In the genomic region with DNA sequence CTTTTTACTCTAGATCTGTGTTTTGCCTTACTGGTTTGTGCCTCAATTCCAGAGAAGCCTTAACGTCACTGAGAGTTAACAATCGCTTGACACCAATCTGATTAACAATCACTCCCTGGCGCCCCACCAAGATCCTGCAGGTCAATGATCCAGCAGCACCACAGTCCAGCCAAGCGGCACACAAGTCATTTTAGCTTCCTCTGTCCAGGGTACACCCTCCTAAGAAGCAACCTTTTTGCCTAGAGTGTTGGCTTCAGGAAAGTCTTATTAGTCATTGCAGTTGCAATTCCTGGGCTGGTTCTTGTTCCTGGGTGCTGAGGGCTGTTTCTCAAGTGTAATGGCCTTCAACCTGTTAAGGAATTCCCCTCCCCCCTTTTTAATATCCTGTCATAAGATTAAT, we compare ENCODE assay signal across 2 cellular contexts.
TF ChIP-seq lines count a peak whose summit lies in the region.

No MANE protein-coding gene starts in this region.

TF ChIP-seq in liver, 16 proteins besides CTCF, POLR2A, EP300 and RAD21 (continued from another document):
- TF ChIP-seq SP1 (IDR thresholded peaks at IDR 0.05): peak; percentile 18
- TF ChIP-seq, protein P1, sequence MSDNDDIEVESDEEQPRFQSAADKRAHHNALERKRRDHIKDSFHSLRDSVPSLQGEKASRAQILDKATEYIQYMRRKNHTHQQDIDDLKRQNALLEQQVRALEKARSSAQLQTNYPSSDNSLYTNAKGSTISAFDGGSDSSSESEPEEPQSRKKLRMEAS (IDR thresholded peaks at IDR 0.05): no peak
- no peak for TF ChIP-seq YY1 (IDR thresholded peaks at IDR 0.05)
- peak; percentile 84 to 91 for TF ChIP-seq RXRA (IDR thresholded peaks at IDR 0.05)
- TF ChIP-seq, protein P2, sequence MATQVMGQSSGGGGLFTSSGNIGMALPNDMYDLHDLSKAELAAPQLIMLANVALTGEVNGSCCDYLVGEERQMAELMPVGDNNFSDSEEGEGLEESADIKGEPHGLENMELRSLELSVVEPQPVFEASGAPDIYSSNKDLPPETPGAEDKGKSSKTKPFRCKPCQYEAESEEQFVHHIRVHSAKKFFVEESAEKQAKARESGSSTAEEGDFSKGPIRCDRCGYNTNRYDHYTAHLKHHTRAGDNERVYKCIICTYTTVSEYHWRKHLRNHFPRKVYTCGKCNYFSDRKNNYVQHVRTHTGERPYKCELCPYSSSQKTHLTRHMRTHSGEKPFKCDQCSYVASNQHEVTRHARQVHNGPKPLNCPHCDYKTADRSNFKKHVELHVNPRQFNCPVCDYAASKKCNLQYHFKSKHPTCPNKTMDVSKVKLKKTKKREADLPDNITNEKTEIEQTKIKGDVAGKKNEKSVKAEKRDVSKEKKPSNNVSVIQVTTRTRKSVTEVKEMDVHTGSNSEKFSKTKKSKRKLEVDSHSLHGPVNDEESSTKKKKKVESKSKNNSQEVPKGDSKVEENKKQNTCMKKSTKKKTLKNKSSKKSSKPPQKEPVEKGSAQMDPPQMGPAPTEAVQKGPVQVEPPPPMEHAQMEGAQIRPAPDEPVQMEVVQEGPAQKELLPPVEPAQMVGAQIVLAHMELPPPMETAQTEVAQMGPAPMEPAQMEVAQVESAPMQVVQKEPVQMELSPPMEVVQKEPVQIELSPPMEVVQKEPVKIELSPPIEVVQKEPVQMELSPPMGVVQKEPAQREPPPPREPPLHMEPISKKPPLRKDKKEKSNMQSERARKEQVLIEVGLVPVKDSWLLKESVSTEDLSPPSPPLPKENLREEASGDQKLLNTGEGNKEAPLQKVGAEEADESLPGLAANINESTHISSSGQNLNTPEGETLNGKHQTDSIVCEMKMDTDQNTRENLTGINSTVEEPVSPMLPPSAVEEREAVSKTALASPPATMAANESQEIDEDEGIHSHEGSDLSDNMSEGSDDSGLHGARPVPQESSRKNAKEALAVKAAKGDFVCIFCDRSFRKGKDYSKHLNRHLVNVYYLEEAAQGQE (IDR thresholded peaks at IDR 0.05): no peak
- no peak for TF ChIP-seq FOXA2 (IDR thresholded peaks at IDR 0.05)
- TF ChIP-seq NR2F2 (IDR thresholded peaks at IDR 0.05): no peak
- TF ChIP-seq HNF4G (IDR thresholded peaks at IDR 0.05): peak; percentile 48
- TF ChIP-seq, protein P3, sequence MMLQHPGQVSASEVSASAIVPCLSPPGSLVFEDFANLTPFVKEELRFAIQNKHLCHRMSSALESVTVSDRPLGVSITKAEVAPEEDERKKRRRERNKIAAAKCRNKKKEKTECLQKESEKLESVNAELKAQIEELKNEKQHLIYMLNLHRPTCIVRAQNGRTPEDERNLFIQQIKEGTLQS (IDR thresholded peaks at IDR 0.05): no peak
- TF ChIP-seq GABPA (IDR thresholded peaks at IDR 0.05 in 1 of 2, conservative IDR thresholded peaks at IDR 0.05 in 1 of 2): no peak
- TF ChIP-seq, protein P4, sequence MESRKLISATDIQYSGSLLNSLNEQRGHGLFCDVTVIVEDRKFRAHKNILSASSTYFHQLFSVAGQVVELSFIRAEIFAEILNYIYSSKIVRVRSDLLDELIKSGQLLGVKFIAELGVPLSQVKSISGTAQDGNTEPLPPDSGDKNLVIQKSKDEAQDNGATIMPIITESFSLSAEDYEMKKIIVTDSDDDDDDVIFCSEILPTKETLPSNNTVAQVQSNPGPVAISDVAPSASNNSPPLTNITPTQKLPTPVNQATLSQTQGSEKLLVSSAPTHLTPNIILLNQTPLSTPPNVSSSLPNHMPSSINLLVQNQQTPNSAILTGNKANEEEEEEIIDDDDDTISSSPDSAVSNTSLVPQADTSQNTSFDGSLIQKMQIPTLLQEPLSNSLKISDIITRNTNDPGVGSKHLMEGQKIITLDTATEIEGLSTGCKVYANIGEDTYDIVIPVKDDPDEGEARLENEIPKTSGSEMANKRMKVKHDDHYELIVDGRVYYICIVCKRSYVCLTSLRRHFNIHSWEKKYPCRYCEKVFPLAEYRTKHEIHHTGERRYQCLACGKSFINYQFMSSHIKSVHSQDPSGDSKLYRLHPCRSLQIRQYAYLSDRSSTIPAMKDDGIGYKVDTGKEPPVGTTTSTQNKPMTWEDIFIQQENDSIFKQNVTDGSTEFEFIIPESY (IDR thresholded peaks at IDR 0.05): peak; percentile 15
TF ChIP-seq in liver: peak in this region for 5.

TF ChIP-seq in HepG2, 621 proteins besides CTCF, POLR2A, EP300 and RAD21 (continued from another document):
- TF ChIP-seq, protein P5, sequence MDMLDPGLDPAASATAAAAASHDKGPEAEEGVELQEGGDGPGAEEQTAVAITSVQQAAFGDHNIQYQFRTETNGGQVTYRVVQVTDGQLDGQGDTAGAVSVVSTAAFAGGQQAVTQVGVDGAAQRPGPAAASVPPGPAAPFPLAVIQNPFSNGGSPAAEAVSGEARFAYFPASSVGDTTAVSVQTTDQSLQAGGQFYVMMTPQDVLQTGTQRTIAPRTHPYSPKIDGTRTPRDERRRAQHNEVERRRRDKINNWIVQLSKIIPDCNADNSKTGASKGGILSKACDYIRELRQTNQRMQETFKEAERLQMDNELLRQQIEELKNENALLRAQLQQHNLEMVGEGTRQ (IDR thresholded peaks at IDR 0.05; ENCODE audit: low read depth, low read length): no peak
- TF ChIP-seq, protein P5 (CRISPR knock-in tag; IDR thresholded peaks at IDR 0.05; ENCODE audit: borderline replicate concordance): no peak
- no peak for TF ChIP-seq ZBTB42 (CRISPR knock-in tag; IDR thresholded peaks at IDR 0.05)
